In genomic region chr18:9522952-9523351, GRCh38 we compare ENCODE assay signal across 20 cellular contexts. TPM values are rescaled to one million over a fixed set of nuclear protein-coding genes. Genes with fewer than 3 reads are reported as not detected.
DNase-seq lines count a peak whose midpoint lies in the region; ATAC-seq and TF ChIP-seq lines count a peak whose summit lies in the region.
"Had no signal": no experiment of that assay in that cellular context is flagged by ENCODE, and none has a peak within 500 bp of the region (broad histone marks: within the 10 kb centered on the region; RNA-seq: fewer than 3 reads in every experiment).

No MANE protein-coding gene starts in this region.

- ATAC-seq in CD4-positive, CD25-positive, alpha-beta regulatory T cell (ENCODE audit: low read depth in 2 of 2) = no peak
- ATAC-seq in left colon = peak; percentile 54
- ATAC-seq: A549 had no signal

- peaks cover 44% of the 10 kb centered on the region for H3K36me3 ChIP-seq in CD4-positive, CD25-positive, alpha-beta regulatory T cell (ENCODE audit: control insufficient read depth, insufficient read depth, low read length)
- H3K36me3 ChIP-seq: BE2C had no signal

- H3K36me3 Mint-ChIP-seq in CD4-positive, CD25-positive, alpha-beta regulatory T cell = peaks cover 44% of the 10 kb centered on the region

- CTCF ChIA-PET in HEK293T (lab: Yijun Ruan, JAX) = no interaction called here

- H3K4me3 ChIP-seq in CD4-positive, CD25-positive, alpha-beta regulatory T cell (ENCODE audit: low read depth, low read length) = no peak overlapping the region
- H3K4me3 ChIP-seq: A549; BLaER1 treated with 17β-estradiol and CSF1 and Interleukin-3, amounts not matched to agents 10 nM and 100 nM; HAP-1 had no signal

- H3K9me3 Mint-ChIP-seq in CD4-positive, CD25-positive, alpha-beta regulatory T cell = peaks cover 0 to 1% (median 0%) of the 10 kb centered on the region in 7 donors
- H3K9me3 Mint-ChIP-seq: CD4-positive, alpha-beta memory T cell had no signal

- H3K4me3 Mint-ChIP-seq in CD4-positive, CD25-positive, alpha-beta regulatory T cell = no peak overlapping the region
- H3K4me3 Mint-ChIP-seq: CD14-positive monocyte; CD4-positive, alpha-beta memory T cell had no signal

- no peaks in the 10 kb centered on the region for H3K27me3 Mint-ChIP-seq in CD4-positive, CD25-positive, alpha-beta regulatory T cell
- H3K27me3 Mint-ChIP-seq: CD4-positive, alpha-beta memory T cell had no signal

- H3K4me1 ChIP-seq in CD4-positive, CD25-positive, alpha-beta regulatory T cell (ENCODE audit: control insufficient read depth, insufficient read depth, low read length, poor library complexity, severe bottlenecking) = no peaks in the 10 kb centered on the region
- H3K4me1 ChIP-seq: A549; BE2C; BLaER1 treated with 17β-estradiol and CSF1 and Interleukin-3, amounts not matched to agents 10 nM and 100 nM; HAP-1 had no signal

- H3K27ac Mint-ChIP-seq in CD4-positive, CD25-positive, alpha-beta regulatory T cell = peak overlapping the region in 2 of 3 donors; percentile 31 to 71
- H3K27ac Mint-ChIP-seq: CD4-positive, alpha-beta memory T cell had no signal

- DNase-seq in CD4-positive, CD25-positive, alpha-beta regulatory T cell = no peak
- DNase-seq in HEK293T (ENCODE audit: extremely low spot score) (no peak), NCI-H69 (lab: John Stamatoyannopoulos, UW) (peak; percentile 97), left colon (no peak), A172 (ENCODE audit: low spot score) (no peak), NCI-H1694 treated with DMSO at 0.1 percent for 48 hours (lab: John Stamatoyannopoulos, UW) (no peak), amniotic stem cell (lab: John Stamatoyannopoulos, UW) (no peak)
- DNase-seq in stimulated activated CD4-positive, alpha-beta T cell treated with anti-CD3 and anti-CD28 coated beads, Interleukin-4, amount 100 ng/mL, for 24 hours = no peak
- DNase-seq: ACHN; AML-193; BE2C; Caco-2; CD4-positive, alpha-beta memory T cell; DMS153; DND-41; GOT3 had no signal

- POLR2A ChIA-PET in HEK293T (lab: Yijun Ruan, JAX) = no interaction called here

- H3K27ac ChIP-seq in CD4-positive, CD25-positive, alpha-beta regulatory T cell (ENCODE audit: insufficient read depth, low read length, poor library complexity, severe bottlenecking) = no peak overlapping the region
- H3K27ac ChIP-seq: A549; BLaER1 treated with 17β-estradiol and CSF1 and Interleukin-3, amounts not matched to agents 10 nM and 100 nM had no signal

- no peaks in the 10 kb centered on the region for H3K27me3 ChIP-seq in CD4-positive, CD25-positive, alpha-beta regulatory T cell (ENCODE audit: control insufficient read depth, insufficient read depth, low read length)
- H3K27me3 ChIP-seq: BE2C; BLaER1 treated with 17β-estradiol and CSF1 and Interleukin-3, amounts not matched to agents 10 nM and 100 nM had no signal

- H3K4me1 Mint-ChIP-seq in CD4-positive, CD25-positive, alpha-beta regulatory T cell = peaks cover 0 to 22% (median 7%) of the 10 kb centered on the region in 4 donors
- H3K4me1 Mint-ChIP-seq: CD14-positive monocyte had no signal

- intact Hi-C loops in left colon (cut with DNase I, micrococcal nuclease) = no loop called here

- H3K9me3 ChIP-seq in CD4-positive, CD25-positive, alpha-beta regulatory T cell (ENCODE audit: control insufficient read depth in 2 of 2, low read length in 2 of 2) = no peaks in the 10 kb centered on the region
- H3K9me3 ChIP-seq: A549, BE2C, HAP-1 had no signal

TF ChIP-seq in HEK293T, 16 proteins besides CTCF, POLR2A, EP300 and RAD21:
- TF ChIP-seq NFRKB (IDR thresholded peaks at IDR 0.05) (no peak), HDGF (IDR thresholded peaks at IDR 0.05; ENCODE audit: borderline replicate concordance) (no peak), PKNOX1 (IDR thresholded peaks at IDR 0.05) (peak; percentile 90), FOXM1 (IDR thresholded peaks at IDR 0.05; ENCODE audit: borderline replicate concordance) (no peak), LEF1 (IDR thresholded peaks at IDR 0.05; ENCODE audit: borderline replicate concordance) (no peak), ZNF384 (IDR thresholded peaks at IDR 0.05) (no peak), TARDBP (IDR thresholded peaks at IDR 0.05) (no peak), BHLHE40 (IDR thresholded peaks at IDR 0.05; ENCODE audit: borderline replicate concordance) (no peak), CTBP1 (IDR thresholded peaks at IDR 0.05; ENCODE audit: borderline replicate concordance) (peak; percentile 45; the same call in 1 of the 2 replicates), SP1 (IDR thresholded peaks at IDR 0.05) (no peak), FOXK2 (IDR thresholded peaks at IDR 0.05) (no peak)
TF ChIP-seq in HEK293T: peak in this region for 2.

RNA-seq across cellular contexts. Expression of gene RALBP1, which starts 47.6 kb away (rescaled TPM):
- total RNA-seq in CD4-positive, CD25-positive, alpha-beta regulatory T cell = 27.0 TPM
- polyA plus RNA-seq in CD4-positive, CD25-positive, alpha-beta regulatory T cell = 10 to 100 TPM; 34.8 to 42.3 (median 39.7) TPM
- total RNA-seq in left colon = 10 to 100 TPM; 59.4 to 70.4 TPM
- total RNA-seq in A172 (2014; rRNA removed; shearing (Covaris generic)) = 79.5 and 84.6 TPM in 2 replicates
